ENCODE assay signal across 17 cellular contexts in the genomic region with DNA sequence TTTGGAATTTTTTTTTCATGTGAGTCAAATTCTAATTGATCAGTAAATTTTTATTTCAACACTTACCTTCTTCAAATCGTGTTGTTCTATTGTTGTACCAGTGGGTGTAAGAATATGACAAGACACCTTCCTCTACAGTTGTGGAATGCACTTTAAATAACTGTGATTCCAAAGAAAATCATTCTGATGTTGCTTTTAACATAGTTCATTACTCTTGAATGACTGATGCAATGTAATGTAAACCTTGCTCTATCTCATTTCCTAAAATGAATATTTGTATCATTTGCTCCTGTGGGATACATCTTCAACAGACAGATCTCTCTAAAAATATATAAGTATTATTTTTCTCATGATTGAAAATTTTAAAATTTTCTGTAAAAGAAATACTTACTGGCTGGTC.
A peak's percentile ranks its signal among the peaks of the same experiment; 100 is the strongest.
DNase-seq lines count a peak whose midpoint lies in the region; ATAC-seq and TF ChIP-seq lines count a peak whose summit lies in the region.
"Had no signal": no experiment of that assay in that cellular context is flagged by ENCODE, and none has a peak within 500 bp of the region (broad histone marks: within the 10 kb centered on the region; RNA-seq: fewer than 3 reads in every experiment).

No MANE protein-coding gene starts in this region.

- DNase-seq in EL (peak; percentile 8), OCI-M1 (lab: John Stamatoyannopoulos, UW) (peak; percentile 35), choroid plexus epithelial cell (ENCODE audit: low read depth) (peak; percentile 44), fibroblast of the aortic adventitia (ENCODE audit: low read depth) (peak; percentile 59), AG20443 (ENCODE audit: low spot score) (no peak)
- no peak for DNase-seq in stimulated activated CD4-positive, alpha-beta T cell treated with anti-CD3 and anti-CD28 coated beads, Interleukin-1b, Interleukin-23, amount 100 ng/mL, for 48 hours
- DNase-seq in CD8-positive, alpha-beta memory T cell, result no peak
- DNase-seq: Caco-2; CD8-positive, alpha-beta T cell; DND-41; H7 had no signal

- no peak overlapping the region for H3K27ac ChIP-seq in CD8-positive, alpha-beta memory T cell (ENCODE audit: low read depth, low read length)
- H3K27ac ChIP-seq: HL-60 had no signal

- no peak for TF ChIP-seq CTCF in choroid plexus epithelial cell (conservative IDR thresholded peaks at IDR 0.05; ENCODE audit: low read depth, low read length)
- TF ChIP-seq CTCF in fibroblast of the aortic adventitia (IDR thresholded peaks at IDR 0.05; ENCODE audit: insufficient read depth, low read length), result no peak

- ATAC-seq in HG02885 (IDR thresholded peaks at IDR 0.05; ENCODE audit: poor library complexity, unreplicated experiment), result no peak
- ATAC-seq: CD8-positive, alpha-beta T cell; GM12878; GM23338; K562 had no signal

- H3K4me3 ChIP-seq in choroid plexus epithelial cell (ENCODE audit: low read depth, low read length), result no peak overlapping the region
- no peak overlapping the region for H3K4me3 ChIP-seq in fibroblast of the aortic adventitia (ENCODE audit: low read depth, low read length)
- H3K4me3 ChIP-seq in CD8-positive, alpha-beta memory T cell (ENCODE audit: low read length), result no peak overlapping the region
- H3K4me3 ChIP-seq: GM12878, GM23338, K562 had no signal

- peaks cover 2 to 10% (median 4%) of the 10 kb centered on the region in 5 donors for H3K9me3 Mint-ChIP-seq in CD8-positive, alpha-beta memory T cell
- H3K9me3 Mint-ChIP-seq: GM23338 had no signal

- H3K36me3 ChIP-seq in CD8-positive, alpha-beta memory T cell (ENCODE audit: insufficient read depth, low read length), result no peaks in the 10 kb centered on the region

- POLR2A ChIA-PET in CD8-positive, alpha-beta memory T cell (lab: Charles Lee), result no interaction called here

- no peak overlapping the region for H3K4me3 Mint-ChIP-seq in CD8-positive, alpha-beta memory T cell
- H3K4me3 Mint-ChIP-seq: CD14-positive monocyte; CD8-positive, alpha-beta T cell; GM23338 had no signal

- H3K27ac Mint-ChIP-seq in CD8-positive, alpha-beta memory T cell, result no peak overlapping the region
- H3K27ac Mint-ChIP-seq: CD14-positive monocyte; CD8-positive, alpha-beta T cell; GM23338 had no signal

- no peaks in the 10 kb centered on the region for H3K4me1 ChIP-seq in CD8-positive, alpha-beta memory T cell (ENCODE audit: insufficient read depth, low read length)
- H3K4me1 ChIP-seq: Caco-2 had no signal

- H3K36me3 Mint-ChIP-seq in CD8-positive, alpha-beta memory T cell, result no peaks in the 10 kb centered on the region
- H3K36me3 Mint-ChIP-seq: CD14-positive monocyte; CD8-positive, alpha-beta T cell had no signal

- no peaks in the 10 kb centered on the region for H3K4me1 Mint-ChIP-seq in CD8-positive, alpha-beta memory T cell
- H3K4me1 Mint-ChIP-seq: CD14-positive monocyte, GM23338 had no signal

- H3K27me3 Mint-ChIP-seq in CD8-positive, alpha-beta memory T cell, result no peaks in the 10 kb centered on the region

- no peaks in the 10 kb centered on the region for H3K27me3 ChIP-seq in CD8-positive, alpha-beta memory T cell (ENCODE audit: insufficient read depth, low read length, poor library complexity, severe bottlenecking)

- CTCF ChIA-PET in CD8-positive, alpha-beta memory T cell (lab: Charles Lee), result no interaction called here

- H3K9me3 ChIP-seq in CD8-positive, alpha-beta memory T cell (ENCODE audit: low read length), result no peaks in the 10 kb centered on the region
- H3K9me3 ChIP-seq: Caco-2 had no signal

Comparison
In these comparisons a context has a peak if more than half of its experiments do, and no peak if none do; other contexts are left out.
1. DNase-seq: peak in EL (single experiment), OCI-M1 (single experiment), choroid plexus epithelial cell (single experiment) and fibroblast of the aortic adventitia (single experiment); none in AG20443 (single experiment), stimulated activated CD4-positive, alpha-beta T cell treated with anti-CD3 and anti-CD28 coated beads, Interleukin-1b, Interleukin-23, amount 100 ng/mL, for 48 hours (single experiment) and CD8-positive, alpha-beta memory T cell (0 of 5).